In the genomic region with DNA sequence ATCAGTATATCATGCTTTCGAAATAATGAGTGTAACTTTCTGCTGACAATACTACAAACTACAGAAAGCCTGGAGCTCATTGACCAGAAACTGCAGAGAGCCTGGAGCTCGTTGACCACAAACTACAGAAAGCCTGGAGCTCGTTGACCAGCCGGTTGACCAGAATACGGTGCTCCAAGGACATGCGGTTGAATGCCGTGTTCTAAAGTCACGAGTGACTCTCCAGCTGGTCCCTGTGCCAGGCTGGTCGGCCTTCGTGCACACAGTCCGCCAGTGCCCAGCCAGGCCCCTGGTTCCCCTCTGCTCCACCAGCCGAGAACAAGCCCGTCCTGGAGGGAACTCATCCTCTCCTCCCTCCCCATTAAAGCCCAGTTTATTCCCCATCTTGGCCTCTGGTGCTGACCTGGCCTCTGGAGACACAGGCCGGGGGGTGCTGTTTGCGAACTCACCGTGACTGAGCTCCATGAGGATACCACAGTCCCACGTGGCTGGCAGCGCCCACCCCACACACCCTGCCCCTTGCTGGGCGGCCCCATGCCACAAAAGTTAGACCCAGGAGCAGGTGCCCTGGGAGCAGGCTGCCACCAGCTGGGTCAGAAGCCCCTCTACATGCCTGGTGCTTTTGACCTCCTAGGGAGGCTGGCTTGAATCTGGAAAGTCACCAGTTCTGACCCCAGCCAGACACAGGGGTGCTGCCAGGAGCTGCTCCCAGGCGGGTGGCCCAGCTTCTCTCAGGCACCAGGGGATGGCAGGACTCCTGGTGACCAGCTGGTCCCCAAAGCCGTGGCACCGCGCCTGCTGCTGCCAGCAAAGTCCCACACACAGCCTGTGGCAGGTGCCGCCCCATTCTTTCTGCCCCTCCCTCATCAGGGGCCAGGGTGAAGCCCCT, we compare ENCODE assay signal across 2 cellular contexts.
TF ChIP-seq lines count a peak whose summit lies in the region.

No MANE protein-coding gene starts in this region.

TF ChIP-seq in SK-N-SH treated with all-trans-retinoic acid at 6 μM for 48 hours, 23 proteins besides CTCF, POLR2A, EP300 and RAD21 (continued from another document):
- TF ChIP-seq ZFP30 (CRISPR knock-in tag; IDR thresholded peaks at IDR 0.05): no peak
- TF ChIP-seq, protein P1, sequence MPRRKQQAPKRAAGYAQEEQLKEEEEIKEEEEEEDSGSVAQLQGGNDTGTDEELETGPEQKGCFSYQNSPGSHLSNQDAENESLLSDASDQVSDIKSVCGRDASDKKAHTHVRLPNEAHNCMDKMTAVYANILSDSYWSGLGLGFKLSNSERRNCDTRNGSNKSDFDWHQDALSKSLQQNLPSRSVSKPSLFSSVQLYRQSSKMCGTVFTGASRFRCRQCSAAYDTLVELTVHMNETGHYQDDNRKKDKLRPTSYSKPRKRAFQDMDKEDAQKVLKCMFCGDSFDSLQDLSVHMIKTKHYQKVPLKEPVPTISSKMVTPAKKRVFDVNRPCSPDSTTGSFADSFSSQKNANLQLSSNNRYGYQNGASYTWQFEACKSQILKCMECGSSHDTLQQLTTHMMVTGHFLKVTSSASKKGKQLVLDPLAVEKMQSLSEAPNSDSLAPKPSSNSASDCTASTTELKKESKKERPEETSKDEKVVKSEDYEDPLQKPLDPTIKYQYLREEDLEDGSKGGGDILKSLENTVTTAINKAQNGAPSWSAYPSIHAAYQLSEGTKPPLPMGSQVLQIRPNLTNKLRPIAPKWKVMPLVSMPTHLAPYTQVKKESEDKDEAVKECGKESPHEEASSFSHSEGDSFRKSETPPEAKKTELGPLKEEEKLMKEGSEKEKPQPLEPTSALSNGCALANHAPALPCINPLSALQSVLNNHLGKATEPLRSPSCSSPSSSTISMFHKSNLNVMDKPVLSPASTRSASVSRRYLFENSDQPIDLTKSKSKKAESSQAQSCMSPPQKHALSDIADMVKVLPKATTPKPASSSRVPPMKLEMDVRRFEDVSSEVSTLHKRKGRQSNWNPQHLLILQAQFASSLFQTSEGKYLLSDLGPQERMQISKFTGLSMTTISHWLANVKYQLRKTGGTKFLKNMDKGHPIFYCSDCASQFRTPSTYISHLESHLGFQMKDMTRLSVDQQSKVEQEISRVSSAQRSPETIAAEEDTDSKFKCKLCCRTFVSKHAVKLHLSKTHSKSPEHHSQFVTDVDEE (CRISPR knock-in tag; IDR thresholded peaks at IDR 0.05): no peak
- TF ChIP-seq, protein P2, sequence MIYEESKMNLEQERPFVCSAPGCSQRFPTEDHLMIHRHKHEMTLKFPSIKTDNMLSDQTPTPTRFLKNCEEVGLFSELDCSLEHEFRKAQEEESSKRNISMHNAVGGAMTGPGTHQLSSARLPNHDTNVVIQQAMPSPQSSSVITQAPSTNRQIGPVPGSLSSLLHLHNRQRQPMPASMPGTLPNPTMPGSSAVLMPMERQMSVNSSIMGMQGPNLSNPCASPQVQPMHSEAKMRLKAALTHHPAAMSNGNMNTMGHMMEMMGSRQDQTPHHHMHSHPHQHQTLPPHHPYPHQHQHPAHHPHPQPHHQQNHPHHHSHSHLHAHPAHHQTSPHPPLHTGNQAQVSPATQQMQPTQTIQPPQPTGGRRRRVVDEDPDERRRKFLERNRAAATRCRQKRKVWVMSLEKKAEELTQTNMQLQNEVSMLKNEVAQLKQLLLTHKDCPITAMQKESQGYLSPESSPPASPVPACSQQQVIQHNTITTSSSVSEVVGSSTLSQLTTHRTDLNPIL (CRISPR knock-in tag; IDR thresholded peaks at IDR 0.05; ENCODE audit: low read depth): no peak
- no peak for TF ChIP-seq RARB (CRISPR knock-in tag; IDR thresholded peaks at IDR 0.05)
- TF ChIP-seq ZNF70 (CRISPR knock-in tag; IDR thresholded peaks at IDR 0.05): no peak
- TF ChIP-seq ZNF8 (CRISPR knock-in tag; IDR thresholded peaks at IDR 0.05): no peak
- no peak for TF ChIP-seq ZNF565 (CRISPR knock-in tag; conservative IDR thresholded peaks at IDR 0.05; ENCODE audit: low read depth)
- TF ChIP-seq CSDC2 (CRISPR knock-in tag; IDR thresholded peaks at IDR 0.05): no peak
- no peak for TF ChIP-seq CSRNP3 (CRISPR knock-in tag; IDR thresholded peaks at IDR 0.05)
- no peak for TF ChIP-seq ISL1 (CRISPR knock-in tag; IDR thresholded peaks at IDR 0.05)
- TF ChIP-seq, protein P3, sequence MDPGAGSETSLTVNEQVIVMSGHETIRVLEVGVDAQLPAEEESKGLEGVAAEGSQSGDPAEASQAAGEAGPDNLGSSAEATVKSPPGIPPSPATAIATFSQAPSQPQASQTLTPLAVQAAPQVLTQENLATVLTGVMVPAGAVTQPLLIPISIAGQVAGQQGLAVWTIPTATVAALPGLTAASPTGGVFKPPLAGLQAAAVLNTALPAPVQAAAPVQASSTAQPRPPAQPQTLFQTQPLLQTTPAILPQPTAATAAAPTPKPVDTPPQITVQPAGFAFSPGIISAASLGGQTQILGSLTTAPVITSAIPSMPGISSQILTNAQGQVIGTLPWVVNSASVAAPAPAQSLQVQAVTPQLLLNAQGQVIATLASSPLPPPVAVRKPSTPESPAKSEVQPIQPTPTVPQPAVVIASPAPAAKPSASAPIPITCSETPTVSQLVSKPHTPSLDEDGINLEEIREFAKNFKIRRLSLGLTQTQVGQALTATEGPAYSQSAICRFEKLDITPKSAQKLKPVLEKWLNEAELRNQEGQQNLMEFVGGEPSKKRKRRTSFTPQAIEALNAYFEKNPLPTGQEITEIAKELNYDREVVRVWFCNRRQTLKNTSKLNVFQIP (CRISPR knock-in tag; IDR thresholded peaks at IDR 0.05; ENCODE audit: borderline replicate concordance, low read depth): no peak
- TF ChIP-seq OSR1 (CRISPR knock-in tag; IDR thresholded peaks at IDR 0.05): no peak

TF ChIP-seq in SK-N-SH, 30 proteins besides CTCF, POLR2A, EP300 and RAD21 (continued from another document):
- TF ChIP-seq TAF1 (IDR thresholded peaks at IDR 0.05; ENCODE audit: borderline replicate concordance, low read depth, low read length) (no peak), YY1 (IDR thresholded peaks at IDR 0.05; ENCODE audit: low read depth) (no peak), REST (IDR thresholded peaks at IDR 0.05; ENCODE audit: low read depth, low read length) (no peak), SMC3 (IDR thresholded peaks at IDR 0.05; ENCODE audit: low read depth, low read length) (no peak), USF1 (IDR thresholded peaks at IDR 0.05; ENCODE audit: borderline replicate concordance, low read depth) (no peak), JUND (IDR thresholded peaks at IDR 0.05) (no peak), RXRA (IDR thresholded peaks at IDR 0.05; ENCODE audit: borderline replicate concordance, low read depth) (no peak), ELF1 (IDR thresholded peaks at IDR 0.05) (no peak), FOXM1 (IDR thresholded peaks at IDR 0.05; ENCODE audit: low read depth) (no peak), RFX5 (IDR thresholded peaks at IDR 0.05; ENCODE audit: low read length) (no peak), MEF2A (IDR thresholded peaks at IDR 0.05; ENCODE audit: borderline replicate concordance, low read depth) (no peak), NFIC (IDR thresholded peaks at IDR 0.05; ENCODE audit: borderline replicate concordance) (no peak), NRF1 (IDR thresholded peaks at IDR 0.05; ENCODE audit: low read depth, low read length) (no peak)
- TF ChIP-seq, protein P4, sequence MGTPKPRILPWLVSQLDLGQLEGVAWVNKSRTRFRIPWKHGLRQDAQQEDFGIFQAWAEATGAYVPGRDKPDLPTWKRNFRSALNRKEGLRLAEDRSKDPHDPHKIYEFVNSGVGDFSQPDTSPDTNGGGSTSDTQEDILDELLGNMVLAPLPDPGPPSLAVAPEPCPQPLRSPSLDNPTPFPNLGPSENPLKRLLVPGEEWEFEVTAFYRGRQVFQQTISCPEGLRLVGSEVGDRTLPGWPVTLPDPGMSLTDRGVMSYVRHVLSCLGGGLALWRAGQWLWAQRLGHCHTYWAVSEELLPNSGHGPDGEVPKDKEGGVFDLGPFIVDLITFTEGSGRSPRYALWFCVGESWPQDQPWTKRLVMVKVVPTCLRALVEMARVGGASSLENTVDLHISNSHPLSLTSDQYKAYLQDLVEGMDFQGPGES (IDR thresholded peaks at IDR 0.05; ENCODE audit: low read depth, low read length): no peak
TF ChIP-seq in SK-N-SH: peak in this region for 0.
